In genomic region chr2:26942543-26943295, GRCh38 we compare ENCODE assay signal across 8 cellular contexts. TPM values are rescaled to one million over a fixed set of nuclear protein-coding genes. Genes with fewer than 3 reads are reported as not detected.
DNase-seq lines count a peak whose midpoint lies in the region; ATAC-seq and TF ChIP-seq lines count a peak whose summit lies in the region.

No MANE protein-coding gene starts in this region.

- ATAC-seq in naive thymus-derived CD8-positive, alpha-beta T cell: peak; percentile 47 to 53
- peak; percentile 65 for ATAC-seq in stimulated activated naive CD8-positive, alpha-beta T cell treated with anti-CD3 and anti-CD28 coated beads, Interleukin-15, amount 100 ng/mL, for 72 hours
- no peak for ATAC-seq in HG03159 (IDR thresholded peaks at IDR 0.05; ENCODE audit: unreplicated experiment)

- H3K9me3 Mint-ChIP-seq in naive thymus-derived CD8-positive, alpha-beta T cell: no peaks in the 10 kb centered on the region
- no peaks in the 10 kb centered on the region for H3K9me3 Mint-ChIP-seq in stimulated activated naive CD8-positive, alpha-beta T cell treated with anti-CD3 and anti-CD28 coated beads, Interleukin-15, amount 100 ng/mL, for 72 hours

- H3K4me1 ChIP-seq in GM23248 (ENCODE audit: insufficient read depth): no peaks in the 10 kb centered on the region
- no peaks in the 10 kb centered on the region for H3K4me1 ChIP-seq in fibroblast of lung (ENCODE audit: control insufficient read depth, extremely low read depth, insufficient read depth, low read length)

- H3K27me3 Mint-ChIP-seq in naive thymus-derived CD8-positive, alpha-beta T cell: peaks cover 8 to 20% (median 14%) of the 10 kb centered on the region in 5 donors
- peaks cover 37% of the 10 kb centered on the region for H3K27me3 Mint-ChIP-seq in stimulated activated naive CD8-positive, alpha-beta T cell treated with anti-CD3 and anti-CD28 coated beads, Interleukin-15, amount 100 ng/mL, for 72 hours

- in situ Hi-C loops in GM23248 (cut with MboI): no loop called here

- H3K4me3 Mint-ChIP-seq in naive thymus-derived CD8-positive, alpha-beta T cell: no peak overlapping the region
- H3K4me3 Mint-ChIP-seq in stimulated activated naive CD8-positive, alpha-beta T cell treated with anti-CD3 and anti-CD28 coated beads, Interleukin-15, amount 100 ng/mL, for 72 hours: no peak overlapping the region

- H2AFZ ChIP-seq in GM23248 (no peak overlapping the region), fibroblast of lung (ENCODE audit: low read length) (no peak overlapping the region)

- DNase-seq in AG20443 (ENCODE audit: low spot score): peak; percentile 78
- DNase-seq in GM23248: peak; percentile 64
- peak; percentile 31 for DNase-seq in NOMO-1 treated with dmso at 0.1 percent for 144 hours (lab: John Stamatoyannopoulos, UW; ENCODE audit: unreplicated experiment)
- peak; percentile 68 for DNase-seq in activated T-cell treated with anti-CD3 and anti-CD28 coated beads, Interleukin-2, amount 50 U/mL, for 1 hour
- DNase-seq in fibroblast of lung (ENCODE audit: low read depth in 2 of 2): peak; percentile 18 to 55
- peak; percentile 28 to 79 (median 62) for DNase-seq in naive thymus-derived CD8-positive, alpha-beta T cell
- peak; percentile 61 to 65 for DNase-seq in stimulated activated naive CD8-positive, alpha-beta T cell treated with anti-CD3 and anti-CD28 coated beads, Interleukin-15, amount 100 ng/mL, for 72 hours

- H3K9me2 ChIP-seq in GM23248 (ENCODE audit: insufficient read depth): no peaks in the 10 kb centered on the region

- peak; percentile 70 to 86 for TF ChIP-seq CTCF in fibroblast of lung (conservative IDR thresholded peaks at IDR 0.05 in 1 of 2, IDR thresholded peaks at IDR 0.05 in 1 of 2; ENCODE audit: low read depth in 1 of 2, low read length in 2 of 2)

- H3K4me1 Mint-ChIP-seq in naive thymus-derived CD8-positive, alpha-beta T cell: peaks cover 2 to 7% (median 4%) of the 10 kb centered on the region in 4 donors
- H3K4me1 Mint-ChIP-seq in stimulated activated naive CD8-positive, alpha-beta T cell treated with anti-CD3 and anti-CD28 coated beads, Interleukin-15, amount 100 ng/mL, for 72 hours: peaks cover 8% of the 10 kb centered on the region

- H3K79me2 ChIP-seq in GM23248 (ENCODE audit: insufficient read depth): no peaks in the 10 kb centered on the region
- H3K79me2 ChIP-seq in fibroblast of lung (ENCODE audit: control insufficient read depth, insufficient read depth, low read length): no peaks in the 10 kb centered on the region

- WGBS in GM23248 (ENCODE audit: low coverage in 1 of 2, low lambda C conversion rate in 2 of 2, missing lambda C conversion rate in 2 of 2), 2 experiments: 22 to 28% methylated on average over 28 of the region's 28 CpGs

- H3K4me2 ChIP-seq in GM23248 (ENCODE audit: unreplicated experiment) (no peak overlapping the region), fibroblast of lung (ENCODE audit: extremely low read depth, insufficient read depth, low read length) (no peak overlapping the region)

- H3K27ac ChIP-seq in GM23248: no peak overlapping the region
- no peak overlapping the region for H3K27ac ChIP-seq in fibroblast of lung (ENCODE audit: insufficient read depth, low read length)

- H3K36me3 Mint-ChIP-seq in naive thymus-derived CD8-positive, alpha-beta T cell: no peaks in the 10 kb centered on the region

- no peaks in the 10 kb centered on the region for H3F3A ChIP-seq in GM23248 (ENCODE audit: insufficient read depth)

- H4K20me1 ChIP-seq in GM23248 (ENCODE audit: insufficient read depth) (no peaks in the 10 kb centered on the region), fibroblast of lung (ENCODE audit: control insufficient read depth, extremely low read depth, insufficient read depth, low read length) (no peaks in the 10 kb centered on the region)

- H3K4me3 ChIP-seq in GM23248: no peak overlapping the region
- no peak overlapping the region for H3K4me3 ChIP-seq in fibroblast of lung (replicated peaks in 1 of 4; ENCODE audit: control extremely low read depth in 1 of 4, insufficient read depth in 1 of 4, low read depth in 3 of 4, low read length in 4 of 4)

- H3K9me3 ChIP-seq in GM23248 (ENCODE audit: low read depth): no peaks in the 10 kb centered on the region
- no peaks in the 10 kb centered on the region for H3K9me3 ChIP-seq in fibroblast of lung (ENCODE audit: control insufficient read depth, insufficient read depth, low read depth, low read length)

- peak overlapping the region in 2 of 10 donors; percentile 43 to 73 for H3K27ac Mint-ChIP-seq in naive thymus-derived CD8-positive, alpha-beta T cell
- H3K27ac Mint-ChIP-seq in stimulated activated naive CD8-positive, alpha-beta T cell treated with anti-CD3 and anti-CD28 coated beads, Interleukin-15, amount 100 ng/mL, for 72 hours: peak overlapping the region in 1 of 2 donors; percentile 49

- POLR2A ChIA-PET in naive thymus-derived CD8-positive, alpha-beta T cell (lab: Charles Lee): no interaction called here

- H3K9ac ChIP-seq in GM23248: no peak overlapping the region
- no peak overlapping the region for H3K9ac ChIP-seq in fibroblast of lung (ENCODE audit: insufficient read depth, low read length)

- H3K36me3 ChIP-seq in GM23248 (ENCODE audit: low read depth) (no peaks in the 10 kb centered on the region), fibroblast of lung (ENCODE audit: control insufficient read depth, insufficient read depth, low read length) (no peaks in the 10 kb centered on the region)

- peaks cover 22% of the 10 kb centered on the region for H3K27me3 ChIP-seq in GM23248 (replicated peaks; ENCODE audit: insufficient read depth)
- peaks cover 10% of the 10 kb centered on the region for H3K27me3 ChIP-seq in fibroblast of lung (ENCODE audit: control insufficient read depth, insufficient read depth, low read length)

RNA-seq across cellular contexts. Expression of gene MAPRE3, which starts 27.7 kb away (rescaled TPM):
- total RNA-seq in GM23248 (2014; rRNA removed; shearing (Covaris generic)): 5.4 and 7.9 TPM in 2 replicates
- polyA plus RNA-seq in GM23248 (2016; fragmentation: Nextera tagmentation; extraction: Ambion mirVana) (21.6 and 23.0 TPM in 2 replicates), fibroblast of lung (13.9 and 21.0 TPM in 2 replicates)
- total RNA-seq in fibroblast of lung: 2.8 and 7.9 TPM in 2 replicates
- polyA plus RNA-seq in fibroblast of lung (2012): 18.9 and 29.1 TPM in 2 replicates
- polyA minus RNA-seq in fibroblast of lung (ENCODE audit: low replicate concordance): 6.4 and 10.7 TPM in 2 replicates
- 1 to 10 TPM; 3.8 to 5.3 TPM for total RNA-seq in naive thymus-derived CD8-positive, alpha-beta T cell
- 1 to 10 TPM; 1.4 to 1.6 (median 1.5) TPM for polyA plus RNA-seq in naive thymus-derived CD8-positive, alpha-beta T cell
